Comparison of ENCODE assay signal across 18 cellular contexts in genomic region chr2:46434851-46435273, GRCh38. TPM values are rescaled to one million over a fixed set of nuclear protein-coding genes. Genes with fewer than 3 reads are reported as not detected.
DNase-seq lines count a peak whose midpoint lies in the region; ATAC-seq and TF ChIP-seq lines count a peak whose summit lies in the region.
"Had no signal": no experiment of that assay in that cellular context is flagged by ENCODE, and none has a peak within 500 bp of the region (broad histone marks: within the 10 kb centered on the region; RNA-seq: fewer than 3 reads in every experiment).

No MANE protein-coding gene starts in this region.

- H3K4me3 Mint-ChIP-seq in central memory CD8-positive, alpha-beta T cell, result peak overlapping the region; percentile 2
- H3K4me3 Mint-ChIP-seq in immature natural killer cell, result peak overlapping the region in 3 of 5 donors; percentile 24 to 39 (median 36)
- H3K4me3 Mint-ChIP-seq in naive thymus-derived CD4-positive, alpha-beta T cell, result no peak overlapping the region
- H3K4me3 Mint-ChIP-seq: T-cell had no signal

- no peaks in the 10 kb centered on the region for H3K9me3 Mint-ChIP-seq in central memory CD8-positive, alpha-beta T cell
- peaks cover 0 to 1% (median 0%) of the 10 kb centered on the region in 6 donors for H3K9me3 Mint-ChIP-seq in immature natural killer cell
- H3K9me3 Mint-ChIP-seq in naive thymus-derived CD4-positive, alpha-beta T cell, result peaks cover 0 to 2% (median 0%) of the 10 kb centered on the region in 11 donors
- H3K9me3 Mint-ChIP-seq: T-cell had no signal

- H3K4me1 Mint-ChIP-seq in central memory CD8-positive, alpha-beta T cell, result peaks cover 74% of the 10 kb centered on the region
- peaks cover 59 to 72% of the 10 kb centered on the region in 2 donors for H3K4me1 Mint-ChIP-seq in immature natural killer cell
- H3K4me1 Mint-ChIP-seq in naive thymus-derived CD4-positive, alpha-beta T cell, result peaks cover 21 to 70% (median 57%) of the 10 kb centered on the region in 7 donors

- no peaks in the 10 kb centered on the region for H3K27me3 Mint-ChIP-seq in central memory CD8-positive, alpha-beta T cell
- peaks cover 6 to 16% (median 12%) of the 10 kb centered on the region in 3 donors for H3K27me3 Mint-ChIP-seq in immature natural killer cell (ENCODE audit: low read depth in 3 of 3)
- peaks cover 0 to 11% (median 0%) of the 10 kb centered on the region in 5 donors for H3K27me3 Mint-ChIP-seq in naive thymus-derived CD4-positive, alpha-beta T cell

- DNase-seq in AG04450 (ENCODE audit: low read depth, low spot score) (peak; percentile 94), immature natural killer cell (no peak), 8988T (no peak)
- no peak for DNase-seq in central memory CD8-positive, alpha-beta T cell (ENCODE audit: low spot score in 2 of 2)
- no peak for DNase-seq in effector CD4-positive, alpha-beta T cell
- no peak for DNase-seq in naive thymus-derived CD4-positive, alpha-beta T cell
- DNase-seq in activated CD4-positive, alpha-beta T cell treated with anti-CD3 and anti-CD28 coated beads, Interleukin-2, amount 50 U/mL, for 1 hour, result no peak
- DNase-seq: ACHN; activated CD4-positive, CD25-positive, alpha-beta regulatory T cell; adrenal gland; heart left ventricle; lower lobe of right lung; OCI-M1; T-cell; tibial artery had no signal

- H3K4me1 ChIP-seq in naive thymus-derived CD4-positive, alpha-beta T cell (ENCODE audit: control insufficient read depth in 2 of 2, insufficient read depth in 2 of 2, low read length in 2 of 2), result peaks cover 46 to 47% of the 10 kb centered on the region in 2 donors
- H3K4me1 ChIP-seq: adrenal gland, lower lobe of right lung, tibial artery had no signal

- no peak overlapping the region for H3K27ac Mint-ChIP-seq in central memory CD8-positive, alpha-beta T cell (ENCODE audit: low read depth)
- peak overlapping the region in 1 of 6 donors; percentile 46 for H3K27ac Mint-ChIP-seq in immature natural killer cell
- no peak overlapping the region for H3K27ac Mint-ChIP-seq in naive thymus-derived CD4-positive, alpha-beta T cell
- H3K27ac Mint-ChIP-seq: T-cell had no signal

- no peaks in the 10 kb centered on the region for H3K36me3 Mint-ChIP-seq in central memory CD8-positive, alpha-beta T cell (ENCODE audit: insufficient read depth)
- H3K36me3 Mint-ChIP-seq in immature natural killer cell, result peaks cover 0 to 6% (median 0%) of the 10 kb centered on the region in 3 donors
- H3K36me3 Mint-ChIP-seq in naive thymus-derived CD4-positive, alpha-beta T cell, result no peaks in the 10 kb centered on the region
- H3K36me3 Mint-ChIP-seq: T-cell had no signal

- TF ChIP-seq CTCF in AG04450 (IDR thresholded peaks at IDR 0.05; ENCODE audit: low read depth, low read length), result no peak

- H3K27me3 ChIP-seq in AG04450 (ENCODE audit: control insufficient read depth, insufficient read depth, low read length), result no peaks in the 10 kb centered on the region
- H3K27me3 ChIP-seq in naive thymus-derived CD4-positive, alpha-beta T cell (ENCODE audit: control insufficient read depth in 2 of 2, insufficient read depth in 2 of 2, low read length in 2 of 2), result no peaks in the 10 kb centered on the region
- H3K27me3 ChIP-seq: adrenal gland, heart left ventricle, tibial artery had no signal

- no peaks in the 10 kb centered on the region for H3K36me3 ChIP-seq in KOPT-K1 (ENCODE audit: insufficient read depth, low read length)
- H3K36me3 ChIP-seq in naive thymus-derived CD4-positive, alpha-beta T cell (ENCODE audit: control insufficient read depth in 2 of 3, insufficient read depth in 3 of 3, low read length in 3 of 3), result no peaks in the 10 kb centered on the region
- H3K36me3 ChIP-seq: adrenal gland, heart left ventricle, lower lobe of right lung, tibial artery had no signal

- CTCF ChIA-PET in AG04450 (lab: Charles Lee), result no interaction called here
- CTCF ChIA-PET in naive thymus-derived CD4-positive, alpha-beta T cell (lab: Charles Lee), result no interaction called here

- POLR2A ChIA-PET in AG04450 (lab: Yijun Ruan, JAX), result interaction anchor here (0.7 to 1.9 kb wide), 6 partner anchors 11 to 433 kb away, joined by 3 to 5 read pairs (median 4); partner anchors contain the start of gene EPAS1
- POLR2A ChIA-PET in naive thymus-derived CD4-positive, alpha-beta T cell (lab: Charles Lee), result no interaction called here

- intact Hi-C loops in naive thymus-derived CD4-positive, alpha-beta T cell (cut with micrococcal nuclease), result no loop called here

- no peaks in the 10 kb centered on the region for H3K9me3 ChIP-seq in AG04450 (ENCODE audit: control insufficient read depth, insufficient read depth, low read length)
- H3K9me3 ChIP-seq in KOPT-K1 (ENCODE audit: insufficient read depth, low read length, poor library complexity, severe bottlenecking), result no peaks in the 10 kb centered on the region
- H3K9me3 ChIP-seq in naive thymus-derived CD4-positive, alpha-beta T cell (ENCODE audit: control insufficient read depth in 2 of 3, low read length in 3 of 3), result no peaks in the 10 kb centered on the region
- H3K9me3 ChIP-seq: adrenal gland, heart left ventricle, lower lobe of right lung, tibial artery had no signal

- H3K4me3 ChIP-seq in AG04450 (ENCODE audit: low read depth, low read length), result no peak overlapping the region
- H3K4me3 ChIP-seq in naive thymus-derived CD4-positive, alpha-beta T cell (ENCODE audit: low read length), result no peak overlapping the region
- H3K4me3 ChIP-seq: adrenal gland, heart left ventricle, lower lobe of right lung, tibial artery had no signal

- peak overlapping the region; percentile 93 for H3K27ac ChIP-seq in AG04450 (ENCODE audit: low read depth, low read length)
- H3K27ac ChIP-seq in KOPT-K1 (ENCODE audit: low read depth, low read length, poor library complexity, severe bottlenecking), result peak overlapping the region; percentile 38
- no peak overlapping the region for H3K27ac ChIP-seq in naive thymus-derived CD4-positive, alpha-beta T cell (ENCODE audit: low read depth, low read length)
- H3K27ac ChIP-seq: adrenal gland, HL-60, lower lobe of right lung, tibial artery had no signal

- ATAC-seq in central memory CD8-positive, alpha-beta T cell (replicated peaks; ENCODE audit: extremely low read depth, poor library complexity, severe bottlenecking), result no peak
- no peak for ATAC-seq in naive thymus-derived CD4-positive, alpha-beta T cell
- ATAC-seq: heart left ventricle, T-cell had no signal

RNA-seq across cellular contexts. Expression of gene TMEM247, which starts 44.5 kb away (rescaled TPM):
- not detected in 2 replicates for polyA plus RNA-seq in AG04450 (2011; rRNA removed)
- not detected in 2 replicates for polyA minus RNA-seq in AG04450 (2011; rRNA and poly(A)+ RNA removed)
- not detected for polyA plus RNA-seq in immature natural killer cell
- not detected for total RNA-seq in naive thymus-derived CD4-positive, alpha-beta T cell
- polyA plus RNA-seq in naive thymus-derived CD4-positive, alpha-beta T cell, result not detected
- total RNA-seq: adrenal gland, heart left ventricle, lower lobe of right lung, omental fat pad, T-cell had no signal
- polyA plus RNA-seq: adrenal gland, heart left ventricle had no signal

Comparison
In these comparisons a context has a peak if more than half of its experiments do, and no peak if none do; other contexts are left out.
1. H3K4me3 Mint-ChIP-seq: peak in central memory CD8-positive, alpha-beta T cell (single experiment) and immature natural killer cell (3 of 5); none in naive thymus-derived CD4-positive, alpha-beta T cell (0 of 10).